Comparison of ENCODE assay signal across 8 cellular contexts in the genomic region with DNA sequence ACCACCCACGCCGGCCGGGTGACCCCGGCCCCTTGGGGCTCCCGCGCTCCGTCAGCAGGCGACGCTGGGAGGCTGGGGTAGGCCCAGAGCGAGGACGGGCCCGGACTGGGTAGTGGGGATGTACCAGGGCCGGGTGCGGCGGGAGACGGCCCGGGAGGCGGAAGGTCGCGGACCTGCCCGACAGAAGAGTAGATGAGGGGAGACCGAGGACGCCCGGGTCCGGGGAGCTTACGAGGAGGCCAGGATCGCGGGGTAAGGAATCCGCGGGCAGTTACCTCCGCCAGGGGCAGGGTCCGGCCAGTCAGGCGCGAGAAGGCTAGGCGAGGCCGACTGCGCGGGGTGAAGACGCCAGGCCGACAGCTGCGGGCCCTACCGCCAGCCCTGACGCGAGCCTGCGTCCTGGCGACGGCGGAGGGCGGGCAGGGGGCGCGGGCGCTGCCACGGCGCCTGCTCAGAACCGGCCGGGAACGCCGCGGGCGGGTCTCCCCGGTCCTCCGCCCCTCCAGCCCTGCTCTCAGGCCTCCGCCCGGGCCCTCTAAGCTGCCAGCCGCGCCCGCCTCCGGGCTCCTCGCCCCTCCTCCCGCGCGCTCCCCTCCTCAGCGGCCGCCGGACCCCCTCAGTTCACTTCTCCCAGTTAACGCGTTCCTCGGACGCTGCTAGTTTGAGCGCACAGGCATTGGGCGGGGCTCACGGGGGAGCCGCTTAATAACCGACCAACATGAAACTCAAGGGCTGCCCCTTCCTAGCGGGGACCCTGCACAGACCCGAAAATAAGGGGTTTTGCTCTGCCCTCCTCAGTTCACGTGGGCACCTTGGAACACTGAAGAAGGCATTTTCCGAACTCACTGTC. TPM values are rescaled to one million over a fixed set of nuclear protein-coding genes. Genes with fewer than 3 reads are reported as not detected.
DNase-seq lines count a peak whose midpoint lies in the region; ATAC-seq and TF ChIP-seq lines count a peak whose summit lies in the region.

A gene (minus strand): TSS at position 407 of the 850 bp plus-strand sequence. CDS start 1,678 bp downstream, outside the sequence.

- TF ChIP-seq POLR2A in lower leg skin (IDR thresholded peaks at IDR 0.05) = no peak

- peak within 1 kb of the TSS; percentile 65 to 97 (median 88) for H3K4me3 ChIP-seq in dorsolateral prefrontal cortex
- H3K4me3 ChIP-seq in lower leg skin (ENCODE audit: low read depth, poor library complexity, severe bottlenecking) = peak within 1 kb of the TSS; percentile 76

- 1% methylated on average over 48 to 72 of the region's 88 CpGs for WGBS in lower leg skin, 2 donors

- peak within 1 kb of the TSS; percentile 26 to 96 (median 85) for H3K27ac ChIP-seq in dorsolateral prefrontal cortex

- no peaks in the 10 kb centered on the region for H3K27me3 ChIP-seq in dorsolateral prefrontal cortex

- intact Hi-C loops in dorsolateral prefrontal cortex (cut with DNase I) = loop anchor here (5.0 kb wide), 1 partner anchor 123 kb away; a partner anchor contains a TSS
- intact Hi-C loops in lower leg skin (cut with DNase I; ENCODE audit: low total_unique reads) = no loop called here

- TF ChIP-seq CTCF in dorsolateral prefrontal cortex (IDR thresholded peaks at IDR 0.05 in 54 of 56, conservative IDR thresholded peaks at IDR 0.05 in 2 of 56; ENCODE audit: low read depth in 1 of 56, partially characterized antibody in 56 of 56) = peak in 22 of 56 donors; percentile 4 to 48 (median 15)
- no peak for TF ChIP-seq CTCF in lower leg skin (IDR thresholded peaks at IDR 0.05)

- ATAC-seq in GM19023 (IDR thresholded peaks at IDR 0.05; ENCODE audit: unreplicated experiment) (peak; percentile 89), HG03175 (IDR thresholded peaks at IDR 0.05; ENCODE audit: unreplicated experiment) (peak; percentile 81)

- DNase-seq in AML-193 (lab: John Stamatoyannopoulos, UW) (peak; percentile 53 to 56), NCI-H510A treated with DMSO at 0.1 percent for 48 hours (lab: John Stamatoyannopoulos, UW) (peak; percentile 82), dorsolateral prefrontal cortex (peak; percentile 46 to 89 (median 65)), lower leg skin (ENCODE audit: low spot score in 2 of 2) (peak; percentile 35 to 93)
- peak; percentile 32 for DNase-seq in activated CD4-positive, alpha-beta T cell treated with anti-CD3 and anti-CD28 coated beads, Interleukin-2, amount 50 U/mL, for 1 hour
- peak; percentile 40 to 59 for DNase-seq in stimulated activated CD4-positive, alpha-beta T cell treated with anti-CD3 and anti-CD28 coated beads, Interleukin-4, amount 100 ng/mL, for 4 hours

RNA-seq across cellular contexts. Expression of the gene that starts here (rescaled TPM):
- total RNA-seq in dorsolateral prefrontal cortex (10 to 100 TPM; 39.2 to 80.3 (median 55.4) TPM), lower leg skin (10 to 100 TPM in 2 of 4 donors, 1 to 10 TPM in 2; 6.4 to 12.0 (median 9.7) TPM)

Comparison
In these comparisons a context has a peak if more than half of its experiments do, and no peak if none do; other contexts are left out.
1. Peak in every context shown above with its lines: DNase-seq, ATAC-seq, H3K4me3 ChIP-seq and H3K27ac ChIP-seq.
2. DNase-seq: peak in every context shown above with its lines; median percentile 82 in NCI-H510A treated with DMSO at 0.1 percent for 48 hours; 65 in dorsolateral prefrontal cortex; 64 in lower leg skin; 54 in AML-193; 50 in stimulated activated CD4-positive, alpha-beta T cell treated with anti-CD3 and anti-CD28 coated beads, Interleukin-4, amount 100 ng/mL, for 4 hours; 32 in activated CD4-positive, alpha-beta T cell treated with anti-CD3 and anti-CD28 coated beads, Interleukin-2, amount 50 U/mL, for 1 hour.